ENCODE assay signal across 1 cellular context in genomic region chr2:162138310-162138709, GRCh38.
TF ChIP-seq lines count a peak whose summit lies in the region.

No MANE protein-coding gene starts in this region.

TF ChIP-seq in GM23338, 12 proteins besides CTCF, POLR2A, EP300 and RAD21 (continued from another document):
- TF ChIP-seq ZNF462 (CRISPR knock-in tag; IDR thresholded peaks at IDR 0.05) (no peak), NANOG (IDR thresholded peaks at IDR 0.05; ENCODE audit: borderline replicate concordance) (no peak), STAT1 (IDR thresholded peaks at IDR 0.05; ENCODE audit: unreplicated experiment) (no peak), EZH2 (IDR thresholded peaks at IDR 0.05; ENCODE audit: low read depth, unreplicated experiment) (no peak), ZNF331 (CRISPR knock-in tag; IDR thresholded peaks at IDR 0.05; ENCODE audit: low read depth) (no peak), EZH2phosphoT487 (IDR thresholded peaks at IDR 0.05; ENCODE audit: unreplicated experiment) (no peak), CREB1 (CRISPR knock-in tag; IDR thresholded peaks at IDR 0.05; ENCODE audit: low read depth) (no peak), REST (IDR thresholded peaks at IDR 0.05; ENCODE audit: unreplicated experiment) (no peak), POLR2AphosphoS5 (IDR thresholded peaks at IDR 0.05; ENCODE audit: low read depth) (no peak), JUNB (IDR thresholded peaks at IDR 0.05; ENCODE audit: unreplicated experiment) (no peak)
TF ChIP-seq in GM23338: peak in this region for 0.
